In the genomic region with DNA sequence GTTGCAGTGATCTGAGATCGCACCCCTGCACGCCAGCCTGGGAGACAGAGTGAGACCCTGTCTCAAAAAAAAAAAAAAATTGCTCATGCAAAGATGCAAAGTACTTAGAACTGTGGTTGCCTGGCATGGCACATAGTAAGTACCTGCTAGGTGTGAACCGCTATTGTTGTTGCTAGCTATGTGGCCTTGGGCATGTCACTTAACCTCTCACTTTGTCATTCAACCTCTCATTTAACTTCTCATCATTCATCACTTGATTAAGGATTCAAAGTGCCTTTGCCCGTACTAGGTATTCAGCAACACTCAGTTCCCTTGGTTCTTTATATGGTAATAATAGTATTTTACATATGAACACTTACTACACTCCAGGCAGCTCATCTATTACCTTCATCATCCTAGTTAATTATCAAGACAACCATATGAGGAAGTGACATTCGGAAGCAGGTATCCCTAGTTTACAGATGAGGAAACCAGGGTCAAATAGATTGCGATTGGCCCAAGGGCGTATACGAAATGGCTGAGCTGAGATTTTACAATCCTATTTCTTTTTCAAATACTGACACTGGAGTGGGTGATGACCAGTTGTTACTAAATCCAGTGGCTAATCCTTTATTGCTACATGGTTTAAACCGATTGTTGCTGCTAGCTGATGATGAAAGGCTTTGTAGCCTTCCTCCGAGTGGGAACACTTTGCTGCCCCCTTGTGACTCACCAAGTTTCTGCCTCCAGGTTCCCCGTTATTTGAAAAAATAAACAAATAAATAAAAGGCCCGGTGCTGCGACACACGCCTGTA, we compare ENCODE assay signal across 1 cellular context.
TF ChIP-seq lines count a peak whose summit lies in the region.

No MANE protein-coding gene starts in this region.

TF ChIP-seq in endothelial cell of umbilical vein, 7 proteins besides CTCF, POLR2A, EP300 and RAD21:
- TF ChIP-seq GATA2 (IDR thresholded peaks at IDR 0.05; ENCODE audit: insufficient read depth, insufficient read length, low read depth, low read length) (no peak), JUN (IDR thresholded peaks at IDR 0.05; ENCODE audit: borderline replicate concordance, insufficient read depth, insufficient read length, low read depth) (no peak), MYC (IDR thresholded peaks at IDR 0.05; ENCODE audit: low read depth, low read length) (no peak), EZH2 (IDR thresholded peaks at IDR 0.05; ENCODE audit: borderline replicate concordance, low read depth, low read length, severe bottlenecking) (no peak), FOS (IDR thresholded peaks at IDR 0.05; ENCODE audit: borderline replicate concordance, insufficient read depth, low read length) (no peak), POLR2AphosphoS5 (IDR thresholded peaks at IDR 0.05; ENCODE audit: insufficient read depth, low read depth, low read length) (no peak)
- TF ChIP-seq, protein P1, sequence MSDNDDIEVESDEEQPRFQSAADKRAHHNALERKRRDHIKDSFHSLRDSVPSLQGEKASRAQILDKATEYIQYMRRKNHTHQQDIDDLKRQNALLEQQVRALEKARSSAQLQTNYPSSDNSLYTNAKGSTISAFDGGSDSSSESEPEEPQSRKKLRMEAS (IDR thresholded peaks at IDR 0.05; ENCODE audit: insufficient read depth, insufficient read length): no peak
